ENCODE assay signal across 13 cellular contexts in the genomic region with DNA sequence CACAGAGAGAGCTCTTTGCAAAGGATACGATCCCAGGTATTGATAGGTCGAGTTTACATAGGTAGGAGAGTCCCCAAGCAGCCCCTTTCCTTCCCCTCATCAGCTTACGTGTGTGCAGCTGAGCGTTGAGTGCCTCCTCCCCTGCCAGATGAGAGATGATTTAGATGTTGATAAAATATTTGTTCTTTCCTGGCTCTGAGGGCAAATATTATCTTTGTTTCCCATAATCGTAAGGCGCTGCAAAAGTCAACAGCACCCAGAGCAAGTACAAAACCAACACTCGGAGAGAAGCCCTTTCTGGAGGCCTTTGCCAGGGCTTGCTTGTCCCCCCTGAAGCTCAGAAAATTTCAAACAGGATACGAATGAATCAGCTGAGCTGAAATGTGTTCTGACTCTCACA.
DNase-seq lines count a peak whose midpoint lies in the region; FAIRE-seq and TF ChIP-seq lines count a peak whose summit lies in the region.
"Had no signal": no experiment of that assay in that cellular context is flagged by ENCODE, and none has a peak within 500 bp of the region (broad histone marks: within the 10 kb centered on the region; RNA-seq: fewer than 3 reads in every experiment).

No MANE protein-coding gene starts in this region.

- H3K4me3 Mint-ChIP-seq in CD4-positive, alpha-beta memory T cell = no peak overlapping the region
- H3K4me3 Mint-ChIP-seq: activated naive CD8-positive, alpha-beta T cell treated with anti-CD3 and anti-CD28 coated beads, Interleukin-2, amount 50 U/mL, for 24 hours had no signal

- no peak overlapping the region for H3K27ac Mint-ChIP-seq in CD4-positive, alpha-beta memory T cell
- H3K27ac Mint-ChIP-seq: activated naive CD8-positive, alpha-beta T cell treated with anti-CD3 and anti-CD28 coated beads, Interleukin-2, amount 50 U/mL, for 24 hours had no signal

- TF ChIP-seq POLR2A in prostate gland (IDR thresholded peaks at IDR 0.05) = no peak

- WGBS in prostate gland = 44% methylated on average over 8 of the region's 8 CpGs

- FAIRE-seq in islet of Langerhans (lab: Jason Lieb, UNC) = peak; percentile 89
- FAIRE-seq: colon had no signal

- H3K4me1 Mint-ChIP-seq in CD4-positive, alpha-beta memory T cell = no peaks in the 10 kb centered on the region
- H3K4me1 Mint-ChIP-seq: activated naive CD8-positive, alpha-beta T cell treated with anti-CD3 and anti-CD28 coated beads, Interleukin-2, amount 50 U/mL, for 24 hours had no signal

- no peak overlapping the region for H3K4me3 ChIP-seq in prostate gland
- H3K4me3 ChIP-seq in CD4-positive, alpha-beta memory T cell (ENCODE audit: low read length in 2 of 2) = no peak overlapping the region
- no peak overlapping the region for H3K4me3 ChIP-seq in dorsolateral prefrontal cortex
- H3K4me3 ChIP-seq: thyroid gland had no signal

- H3K36me3 Mint-ChIP-seq in CD4-positive, alpha-beta memory T cell = no peaks in the 10 kb centered on the region

- H3K4me1 ChIP-seq in prostate gland (replicated peaks) = no peaks in the 10 kb centered on the region
- no peaks in the 10 kb centered on the region for H3K4me1 ChIP-seq in CD4-positive, alpha-beta memory T cell (ENCODE audit: insufficient read depth, low read length)

- H3K9me3 ChIP-seq in prostate gland = no peaks in the 10 kb centered on the region
- H3K9me3 ChIP-seq in CD4-positive, alpha-beta memory T cell (ENCODE audit: control insufficient read depth in 1 of 2, low read length in 2 of 2) = no peaks in the 10 kb centered on the region
- H3K9me3 ChIP-seq: thyroid gland had no signal

- H3K27ac ChIP-seq in prostate gland (peak overlapping the region; percentile 28 to 50), dorsolateral prefrontal cortex (no peak overlapping the region)
- no peak overlapping the region for H3K27ac ChIP-seq in CD4-positive, alpha-beta memory T cell (ENCODE audit: low read depth, low read length)
- H3K27ac ChIP-seq: thyroid gland had no signal

- H3K9me3 Mint-ChIP-seq in CD4-positive, alpha-beta memory T cell = peaks cover 0 to 5% (median 2%) of the 10 kb centered on the region in 8 donors
- H3K9me3 Mint-ChIP-seq: activated naive CD8-positive, alpha-beta T cell treated with anti-CD3 and anti-CD28 coated beads, Interleukin-2, amount 50 U/mL, for 24 hours had no signal

- POLR2A ChIA-PET in CD4-positive, alpha-beta memory T cell (lab: Charles Lee; ENCODE audit: partially characterized antibody) = no interaction called here

- intact Hi-C loops in prostate gland (cut with DNase I) (no loop called here), dorsolateral prefrontal cortex (cut with DNase I) (no loop called here)
- intact Hi-C loops in CD4-positive, alpha-beta memory T cell (cut with micrococcal nuclease) = no loop called here

- H3K27me3 Mint-ChIP-seq in CD4-positive, alpha-beta memory T cell = peaks cover 3 to 4% of the 10 kb centered on the region in 2 donors

- CTCF ChIA-PET in CD4-positive, alpha-beta memory T cell (lab: Charles Lee; ENCODE audit: partially characterized antibody) = no interaction called here

- no peaks in the 10 kb centered on the region for H3K27me3 ChIP-seq in prostate gland (replicated peaks; ENCODE audit: insufficient read depth)
- H3K27me3 ChIP-seq in CD4-positive, alpha-beta memory T cell (ENCODE audit: insufficient read depth, low read length) = no peaks in the 10 kb centered on the region
- H3K27me3 ChIP-seq in dorsolateral prefrontal cortex = peaks cover 0 to 30% (median 10%) of the 10 kb centered on the region in 45 donors
- H3K27me3 ChIP-seq: thyroid gland had no signal

- no peaks in the 10 kb centered on the region for H3K36me3 ChIP-seq in prostate gland
- H3K36me3 ChIP-seq in CD4-positive, alpha-beta memory T cell (ENCODE audit: insufficient read depth, low read length) = no peaks in the 10 kb centered on the region
- H3K36me3 ChIP-seq: thyroid gland had no signal

- no peak for TF ChIP-seq CTCF in prostate gland (IDR thresholded peaks at IDR 0.05)
- no peak for TF ChIP-seq CTCF in dorsolateral prefrontal cortex (IDR thresholded peaks at IDR 0.05 in 54 of 56, conservative IDR thresholded peaks at IDR 0.05 in 2 of 56; ENCODE audit: low read depth in 1 of 56, partially characterized antibody in 56 of 56)

- DNase-seq in NCI-H1092 treated with DMSO at 0.1 percent for 48 hours (lab: John Stamatoyannopoulos, UW) = peak; percentile 60
- peak; percentile 46 for DNase-seq in NCI-H748 treated with DMSO at 0.1 percent for 48 hours (lab: John Stamatoyannopoulos, UW)
- peak; percentile 28 for DNase-seq in prostate gland (ENCODE audit: low spot score)
- DNase-seq in CD4-positive, alpha-beta memory T cell = no peak
- DNase-seq in dorsolateral prefrontal cortex = no peak
- DNase-seq in T1000 (lab: John Stamatoyannopoulos, UW) = no peak
- DNase-seq: activated naive CD8-positive, alpha-beta T cell treated with anti-CD3 and anti-CD28 coated beads, Interleukin-2, amount 50 U/mL, for 24 hours; activated T-cell treated with anti-CD3 and anti-CD28 coated beads, Interleukin-2, amount 50 U/mL, for 48 hours; C1 segment of cervical spinal cord; stimulated activated CD4-positive, alpha-beta T cell treated with anti-CD3 and anti-CD28 coated beads, Interleukin-1b, Interleukin-23, amount 100 ng/mL, for 48 hours; thyroid gland had no signal

Comparison
In these comparisons a context has a peak if more than half of its experiments do, and no peak if none do; other contexts are left out.
1. DNase-seq: peak in NCI-H1092 treated with DMSO at 0.1 percent for 48 hours (single experiment), NCI-H748 treated with DMSO at 0.1 percent for 48 hours (single experiment) and prostate gland (single experiment); none in CD4-positive, alpha-beta memory T cell (0 of 5), dorsolateral prefrontal cortex (0 of 10) and T1000 (single experiment).
2. H3K27ac ChIP-seq: peak in prostate gland (2 of 2); none in CD4-positive, alpha-beta memory T cell (single experiment) and dorsolateral prefrontal cortex (0 of 59).